ENCODE assay signal across 8 cellular contexts in genomic region chr7:124784879-124785818, GRCh38. TPM values are rescaled to one million over a fixed set of nuclear protein-coding genes. Genes with fewer than 3 reads are reported as not detected.
DNase-seq lines count a peak whose midpoint lies in the region; ATAC-seq and TF ChIP-seq lines count a peak whose summit lies in the region.

No MANE protein-coding gene starts in this region.

- H3K27ac ChIP-seq in DOHH2 (ENCODE audit: low read depth, low read length) = no peak overlapping the region
- no peak overlapping the region for H3K27ac ChIP-seq in caudate nucleus (ENCODE audit: low read depth, low read length)
- H3K27ac ChIP-seq in upper lobe of left lung = no peak overlapping the region

- intact Hi-C loops in left colon (cut with DNase I, micrococcal nuclease) = loop anchor here in 1 of 2 donors (5.0 kb wide), 1 partner anchor 628 kb away; no protein-coding TSS in a partner anchor

- ATAC-seq in GM21390 (IDR thresholded peaks at IDR 0.05; ENCODE audit: unreplicated experiment) (peak; percentile 89), left colon (peak; percentile 86), upper lobe of left lung (ENCODE audit: low FRiP score in 2 of 2) (peak in 1 of 2 donors; percentile 83)

- no peaks in the 10 kb centered on the region for H3K79me2 ChIP-seq in DOHH2 (ENCODE audit: control insufficient read depth, low read length)

- H3K9me3 ChIP-seq in DOHH2 (ENCODE audit: control insufficient read depth, insufficient read depth, low read length) (no peaks in the 10 kb centered on the region), upper lobe of left lung (no peaks in the 10 kb centered on the region)

- H3K27me3 ChIP-seq in DOHH2 (ENCODE audit: control insufficient read depth, low read length) (no peaks in the 10 kb centered on the region), upper lobe of left lung (no peaks in the 10 kb centered on the region)

- H3K9me2 ChIP-seq in DOHH2 (replicated peaks; ENCODE audit: control insufficient read depth, low read length) = no peaks in the 10 kb centered on the region

- H3K36me3 ChIP-seq in DOHH2 (ENCODE audit: control insufficient read depth, low read length) (no peaks in the 10 kb centered on the region), upper lobe of left lung (no peaks in the 10 kb centered on the region)

- TF ChIP-seq EP300 in upper lobe of left lung (IDR thresholded peaks at IDR 0.05) = no peak

- H3K4me1 ChIP-seq in DOHH2 (ENCODE audit: control insufficient read depth, low read length) = no peaks in the 10 kb centered on the region
- no peaks in the 10 kb centered on the region for H3K4me1 ChIP-seq in upper lobe of left lung

- H3F3A ChIP-seq in DOHH2 (ENCODE audit: control insufficient read depth, insufficient read depth) = no peaks in the 10 kb centered on the region

- no peak for TF ChIP-seq POLR2A in upper lobe of left lung (IDR thresholded peaks at IDR 0.05)

- H3K4me3 ChIP-seq in DOHH2 (ENCODE audit: low read length) = no peak overlapping the region
- no peak overlapping the region for H3K4me3 ChIP-seq in upper lobe of left lung

- no peak overlapping the region for H3K4me2 ChIP-seq in DOHH2 (ENCODE audit: low read length)

- DNase-seq in HT-29 (ENCODE audit: low spot score) (peak; percentile 61), NOMO-1 (lab: John Stamatoyannopoulos, UW; ENCODE audit: unreplicated experiment in 2 of 2) (peak; percentile 7 to 36), caudate nucleus (lab: John Stamatoyannopoulos, UW) (peak in 51 of 61 donors; percentile 3 to 84 (median 41)), left colon (peak in 1 of 2 donors; percentile 29), upper lobe of left lung (peak in 1 of 2 donors; percentile 38), CD1c-positive myeloid dendritic cell (ENCODE audit: extremely low spot score) (no peak)

- TF ChIP-seq CTCF in DOHH2 (IDR thresholded peaks at IDR 0.05; ENCODE audit: low read depth, low read length, poor library complexity, severe bottlenecking) (peak; percentile 92), upper lobe of left lung (IDR thresholded peaks at IDR 0.05) (peak in 5 of 6 experiments; percentile 45 to 70 (median 51))

- H4K20me1 ChIP-seq in DOHH2 (ENCODE audit: control insufficient read depth, insufficient read depth, low read depth, low read length) = no peaks in the 10 kb centered on the region

- 46 to 49% methylated on average over 9 of the region's 9 CpGs for WGBS in upper lobe of left lung, 2 donors

RNA-seq across cellular contexts. Expression of gene GPR37, which starts 19.6 kb away (rescaled TPM):
- 8.8 and 9.7 TPM in 2 replicates for total RNA-seq in HT-29 (2014; rRNA removed; shearing (Covaris generic))
- total RNA-seq in left colon = under 1 TPM; 0.61 to 0.95 TPM
- total RNA-seq in upper lobe of left lung = 1 to 10 TPM in 3 of 6 donors, under 1 TPM in 3; 0.15 to 2.8 (median 0.98) TPM
